Comparison of ENCODE assay signal across 9 cellular contexts in genomic region chr3:183178512-183178832, GRCh38. TPM values are rescaled to one million over a fixed set of nuclear protein-coding genes. Genes with fewer than 3 reads are reported as not detected.
DNase-seq lines count a peak whose midpoint lies in the region; ATAC-seq and TF ChIP-seq lines count a peak whose summit lies in the region.
"Had no signal": no experiment of that assay in that cellular context is flagged by ENCODE, and none has a peak within 500 bp of the region (broad histone marks: within the 10 kb centered on the region; RNA-seq: fewer than 3 reads in every experiment).

No MANE protein-coding gene starts in this region.

- peak overlapping the region; percentile 52 to 87 (median 69) for H3K4me3 Mint-ChIP-seq in CD8-positive, alpha-beta memory T cell

- no peak for TF ChIP-seq CTCF in fibroblast of the aortic adventitia (IDR thresholded peaks at IDR 0.05; ENCODE audit: insufficient read depth, low read length)
- no peak for TF ChIP-seq CTCF in psoas muscle (IDR thresholded peaks at IDR 0.05)
- no peak for TF ChIP-seq CTCF in GM13976 (IDR thresholded peaks at IDR 0.05; ENCODE audit: borderline replicate concordance, control extremely low read depth, extremely low read depth, insufficient read depth, missing control alignments)

- CTCF ChIA-PET in CD8-positive, alpha-beta memory T cell (lab: Charles Lee) = interaction anchor here (1.3 to 1.7 kb wide), 3 partner anchors 54 to 208 kb away, joined by 3 to 4 read pairs (median 3); no protein-coding TSS in a partner anchor

- no peak for ATAC-seq in psoas muscle

- POLR2A ChIA-PET in CD8-positive, alpha-beta memory T cell (lab: Charles Lee) = no interaction called here

- 2 to 5% (median 4%) methylated on average over 6 of the region's 6 CpGs for WGBS in psoas muscle, 3 donors

- no peak overlapping the region for H3K27ac ChIP-seq in CD8-positive, alpha-beta memory T cell (ENCODE audit: low read depth, low read length)
- H3K27ac ChIP-seq in SK-N-MC (no peak overlapping the region), psoas muscle (no peak overlapping the region)

- no peak overlapping the region for H3K27ac Mint-ChIP-seq in CD8-positive, alpha-beta memory T cell
- H3K27ac Mint-ChIP-seq: IgD-negative memory B cell had no signal

- in situ Hi-C loops in GM13976 (cut with MboI; ENCODE audit: low sequenced_read_pairs, unreplicated experiment) = no loop called here

- no peaks in the 10 kb centered on the region for H3K9me3 ChIP-seq in CD8-positive, alpha-beta memory T cell (ENCODE audit: low read length)
- H3K9me3 ChIP-seq in SK-N-MC (ENCODE audit: low read depth, low read length) (no peaks in the 10 kb centered on the region), psoas muscle (no peaks in the 10 kb centered on the region)

- H3K4me1 ChIP-seq in CD8-positive, alpha-beta memory T cell (ENCODE audit: insufficient read depth, low read length) = peaks cover 6% of the 10 kb centered on the region
- H3K4me1 ChIP-seq in psoas muscle = peaks cover 11% of the 10 kb centered on the region

- peaks cover 5% of the 10 kb centered on the region for H3K27me3 ChIP-seq in CD8-positive, alpha-beta memory T cell (ENCODE audit: insufficient read depth, low read length, poor library complexity, severe bottlenecking)
- peaks cover 0 to 39% (median 0%) of the 10 kb centered on the region in 3 donors for H3K27me3 ChIP-seq in psoas muscle (ENCODE audit: insufficient read depth in 3 of 3, low read length in 2 of 3)

- H3K4me1 Mint-ChIP-seq in CD8-positive, alpha-beta memory T cell = peaks cover 4 to 14% (median 13%) of the 10 kb centered on the region in 3 donors

- peaks cover 22 to 42% of the 10 kb centered on the region in 2 donors for H3K27me3 Mint-ChIP-seq in CD8-positive, alpha-beta memory T cell

- no peak for DNase-seq in CD8-positive, alpha-beta memory T cell
- no peak for DNase-seq in SK-N-MC (ENCODE audit: low read depth, low spot score)
- no peak for DNase-seq in fibroblast of the aortic adventitia (ENCODE audit: low read depth)
- no peak for DNase-seq in psoas muscle
- DNase-seq in HUDEP-2 (lab: John Stamatoyannopoulos, UW; ENCODE audit: unreplicated experiment in 76 of 76) = no peak
- DNase-seq in GM13976 (ENCODE audit: low spot score) = no peak
- DNase-seq in ureter (ENCODE audit: low spot score) = no peak
- no peak for DNase-seq in NCI-H82 treated with DMSO at 0.1 percent for 48 hours (lab: John Stamatoyannopoulos, UW; ENCODE audit: unreplicated experiment)

- H3K36me3 Mint-ChIP-seq in CD8-positive, alpha-beta memory T cell = peaks cover 0 to 5% (median 2%) of the 10 kb centered on the region in 3 donors
- H3K36me3 Mint-ChIP-seq: IgD-negative memory B cell had no signal

- H3K4me3 ChIP-seq in CD8-positive, alpha-beta memory T cell (ENCODE audit: low read length) = peak overlapping the region; percentile 60
- H3K4me3 ChIP-seq in SK-N-MC = peak overlapping the region; percentile 67
- H3K4me3 ChIP-seq in fibroblast of the aortic adventitia (ENCODE audit: low read depth, low read length) = peak overlapping the region; percentile 65
- H3K4me3 ChIP-seq in psoas muscle = peak overlapping the region; percentile 72

- H3K36me3 ChIP-seq in CD8-positive, alpha-beta memory T cell (ENCODE audit: insufficient read depth, low read length) = no peaks in the 10 kb centered on the region
- H3K36me3 ChIP-seq in SK-N-MC (ENCODE audit: insufficient read depth, low read length) (no peaks in the 10 kb centered on the region), psoas muscle (ENCODE audit: insufficient read depth in 1 of 2, low read depth in 1 of 2) (no peaks in the 10 kb centered on the region)

- no peak overlapping the region for H3K9ac ChIP-seq in SK-N-MC (ENCODE audit: insufficient read length)

- intact Hi-C loops in psoas muscle (cut with DNase I) = loop anchor here in 1 of 2 donors (5.0 kb wide), 1 partner anchor 56 kb away; no protein-coding TSS in a partner anchor

- peaks cover 0 to 1% (median 0%) of the 10 kb centered on the region in 5 donors for H3K9me3 Mint-ChIP-seq in CD8-positive, alpha-beta memory T cell

RNA-seq across cellular contexts. Expression of gene LAMP3, which starts 15.9 kb away (rescaled TPM):
- total RNA-seq in CD8-positive, alpha-beta memory T cell = 1 to 10 TPM; 1.5 to 1.7 TPM
- 4.8 TPM for polyA plus RNA-seq in CD8-positive, alpha-beta memory T cell
- total RNA-seq in fibroblast of the aortic adventitia (ENCODE audit: low replicate concordance) = 0.08 and 0.36 TPM in 2 replicates
- under 1 TPM in 1 of 4 donors, not detected in 3; 0.39 TPM for total RNA-seq in psoas muscle
- polyA plus RNA-seq in psoas muscle = under 1 TPM; 0.01 to 0.09 (median 0.04) TPM
- total RNA-seq in ureter = 5.3 TPM
